1 cellular context compared by ENCODE assay signal in the genomic region with DNA sequence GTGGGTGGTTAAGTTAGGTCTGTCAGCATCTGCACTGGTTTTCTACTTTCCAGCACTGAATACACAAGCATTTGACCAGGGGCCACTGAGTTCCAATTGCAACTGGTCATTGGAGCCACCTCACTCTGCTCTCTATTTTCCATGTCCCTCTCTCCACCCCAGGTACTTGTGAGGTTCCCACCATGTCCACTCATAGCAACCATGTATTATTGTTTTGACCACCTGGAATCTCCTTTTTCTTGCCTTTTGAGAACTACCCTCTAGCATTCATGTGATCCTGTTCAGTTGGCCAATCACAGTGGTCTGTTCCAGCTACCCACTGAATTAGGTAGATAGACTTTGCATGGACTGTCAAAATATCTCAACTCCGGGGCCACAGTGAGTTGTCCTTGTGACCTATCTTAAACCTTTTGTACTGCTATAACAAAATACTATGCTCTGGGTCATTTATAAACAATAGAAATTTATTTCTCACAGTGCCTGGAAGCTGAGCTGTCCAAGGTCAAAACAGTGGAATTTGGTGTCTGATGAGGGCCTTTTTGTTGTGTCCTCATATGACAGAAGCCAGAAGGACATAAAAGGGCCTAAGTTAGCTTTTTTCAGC.
TF ChIP-seq lines count a peak whose summit lies in the region.

No MANE protein-coding gene starts in this region.

TF ChIP-seq in SK-N-SH treated with all-trans-retinoic acid at 6 μM for 48 hours, 23 proteins besides CTCF, POLR2A, EP300 and RAD21 (continued from another document):
- no peak for TF ChIP-seq ESRRG (CRISPR knock-in tag; IDR thresholded peaks at IDR 0.05)
- TF ChIP-seq PPARA (CRISPR knock-in tag; IDR thresholded peaks at IDR 0.05; ENCODE audit: borderline replicate concordance): no peak
- TF ChIP-seq, protein P1, sequence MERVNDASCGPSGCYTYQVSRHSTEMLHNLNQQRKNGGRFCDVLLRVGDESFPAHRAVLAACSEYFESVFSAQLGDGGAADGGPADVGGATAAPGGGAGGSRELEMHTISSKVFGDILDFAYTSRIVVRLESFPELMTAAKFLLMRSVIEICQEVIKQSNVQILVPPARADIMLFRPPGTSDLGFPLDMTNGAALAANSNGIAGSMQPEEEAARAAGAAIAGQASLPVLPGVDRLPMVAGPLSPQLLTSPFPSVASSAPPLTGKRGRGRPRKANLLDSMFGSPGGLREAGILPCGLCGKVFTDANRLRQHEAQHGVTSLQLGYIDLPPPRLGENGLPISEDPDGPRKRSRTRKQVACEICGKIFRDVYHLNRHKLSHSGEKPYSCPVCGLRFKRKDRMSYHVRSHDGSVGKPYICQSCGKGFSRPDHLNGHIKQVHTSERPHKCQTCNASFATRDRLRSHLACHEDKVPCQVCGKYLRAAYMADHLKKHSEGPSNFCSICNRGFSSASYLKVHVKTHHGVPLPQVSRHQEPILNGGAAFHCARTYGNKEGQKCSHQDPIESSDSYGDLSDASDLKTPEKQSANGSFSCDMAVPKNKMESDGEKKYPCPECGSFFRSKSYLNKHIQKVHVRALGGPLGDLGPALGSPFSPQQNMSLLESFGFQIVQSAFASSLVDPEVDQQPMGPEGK (CRISPR knock-in tag; IDR thresholded peaks at IDR 0.05; ENCODE audit: borderline replicate concordance): no peak
- no peak for TF ChIP-seq SNAI2 (CRISPR knock-in tag; IDR thresholded peaks at IDR 0.05)
